In genomic region chr13:31172535-31172934, GRCh38 we compare ENCODE assay signal across 14 cellular contexts. TPM values are rescaled to one million over a fixed set of nuclear protein-coding genes. Genes with fewer than 3 reads are reported as not detected.
A peak's percentile ranks its signal among the peaks of the same experiment; 100 is the strongest.
DNase-seq lines count a peak whose midpoint lies in the region; ATAC-seq and TF ChIP-seq lines count a peak whose summit lies in the region.
"Had no signal": no experiment of that assay in that cellular context is flagged by ENCODE, and none has a peak within 500 bp of the region (broad histone marks: within the 10 kb centered on the region; RNA-seq: fewer than 3 reads in every experiment).

No MANE protein-coding gene starts in this region.

- no peaks in the 10 kb centered on the region for H3K4me1 Mint-ChIP-seq in stimulated activated naive B cell treated with anti-CD40 and anti-IgM and Interleukin-4, amounts not matched to agents 10 μg/mL and 1 μg/mL and 100 μg/mL, for 72 hours

- H3K9me3 Mint-ChIP-seq in stimulated activated naive B cell treated with anti-CD40 and anti-IgM and Interleukin-4, amounts not matched to agents 10 μg/mL and 1 μg/mL and 100 μg/mL, for 72 hours, result peaks cover 4% of the 10 kb centered on the region in 2 donors
- H3K9me3 Mint-ChIP-seq: activated T-cell treated with anti-CD3 and anti-CD28 coated beads, Interleukin-2, amount 50 U/mL, for 24 hours had no signal

- in situ Hi-C loops in mammary epithelial cell (cut with MboI; ENCODE audit: low sequenced_read_pairs in 2 of 2), result no loop called here

- H4K20me1 ChIP-seq in mammary epithelial cell (ENCODE audit: insufficient read depth, low read length), result no peaks in the 10 kb centered on the region
- H4K20me1 ChIP-seq: BLaER1 treated with 17β-estradiol and CSF1 and Interleukin-3, amounts not matched to agents 10 nM and 100 nM had no signal

- peaks cover 3% of the 10 kb centered on the region in 2 donors for H3K36me3 Mint-ChIP-seq in stimulated activated naive B cell treated with anti-CD40 and anti-IgM and Interleukin-4, amounts not matched to agents 10 μg/mL and 1 μg/mL and 100 μg/mL, for 72 hours

- TF ChIP-seq CTCF in mammary epithelial cell (conservative IDR thresholded peaks at IDR 0.05 in 1 of 2, IDR thresholded peaks at IDR 0.05 in 1 of 2; ENCODE audit: extremely low read depth in 1 of 2, insufficient read depth in 1 of 2, low read depth in 1 of 2, low read length in 2 of 2), result no peak

- H3K27ac ChIP-seq in mammary epithelial cell (ENCODE audit: insufficient read depth, low read depth, low read length), result peak overlapping the region; percentile 90
- H3K27ac ChIP-seq: BLaER1 treated with 17β-estradiol and CSF1 and Interleukin-3, amounts not matched to agents 10 nM and 100 nM; HL-60 had no signal

- CTCF ChIA-PET in mammary epithelial cell (lab: Charles Lee; ENCODE audit: low non-redundant PET), result no interaction called here

- intact Hi-C loops in mammary epithelial cell (cut with micrococcal nuclease), result loop anchor here (1.0 to 10.0 kb wide), 4 partner anchors 10 to 572 kb away; partner anchors contain the start of gene B3GLCT

- 0% methylated on average over 2 of the region's 2 CpGs for WGBS in mammary epithelial cell (ENCODE audit: low coverage, missing lambda C conversion rate)

- H3K4me3 ChIP-seq in mammary epithelial cell (replicated peaks in 1 of 3; ENCODE audit: insufficient read depth in 1 of 3, low read depth in 2 of 3, low read length in 3 of 3), result no peak overlapping the region
- H3K4me3 ChIP-seq: BLaER1 treated with 17β-estradiol and CSF1 and Interleukin-3, amounts not matched to agents 10 nM and 100 nM had no signal

- DNase-seq in AG08396 (ENCODE audit: low spot score) (peak; percentile 54), LHCN-M2 (ENCODE audit: low read depth) (peak; percentile 82), mammary epithelial cell (peak; percentile 90), kidney tubule cell (ENCODE audit: low spot score) (peak; percentile 94), MV-4-11 (lab: John Stamatoyannopoulos, UW) (no peak), activated gamma-delta T cell treated with Interleukin-2 at 50 U/mL for 16 hours (no peak)
- DNase-seq in activated T-cell treated with anti-CD3 and anti-CD28 coated beads, Interleukin-2, amount 50 U/mL, for 1 hour, result no peak
- DNase-seq in stimulated activated naive B cell treated with anti-CD40 and anti-IgM and Interleukin-4, amounts not matched to agents 10 μg/mL and 1 μg/mL and 100 μg/mL, for 72 hours, result no peak
- DNase-seq: activated T-cell treated with anti-CD3 and anti-CD28 coated beads, Interleukin-2, amount 50 U/mL, for 24 hours; central memory CD4-positive, alpha-beta T cell; hypothalamus; NCI-H187 had no signal

- BruUV-seq in mammary epithelial cell (replicated peaks; lab: Mats Ljungman, UMichigan), result no TSS peak

- no peaks in the 10 kb centered on the region for H3K9me3 ChIP-seq in mammary epithelial cell (replicated peaks; ENCODE audit: insufficient read depth, low read length)

- H3K9ac ChIP-seq in mammary epithelial cell (ENCODE audit: insufficient read depth, low read length), result peak overlapping the region; percentile 27
- H3K9ac ChIP-seq: BLaER1 treated with 17β-estradiol and CSF1 and Interleukin-3, amounts not matched to agents 10 nM and 100 nM had no signal

- peaks cover 20% of the 10 kb centered on the region for H3K4me1 ChIP-seq in mammary epithelial cell (ENCODE audit: insufficient read depth, low read length)

- H3K4me2 ChIP-seq in mammary epithelial cell (ENCODE audit: insufficient read depth, low read depth, low read length), result peak overlapping the region; percentile 54
- H3K4me2 ChIP-seq: BLaER1 treated with 17β-estradiol and CSF1 and Interleukin-3, amounts not matched to agents 10 nM and 100 nM had no signal

- H2AFZ ChIP-seq in mammary epithelial cell (ENCODE audit: low read depth, low read length), result peak overlapping the region; percentile 23

- H3K36me3 ChIP-seq in mammary epithelial cell (ENCODE audit: insufficient read depth, low read length), result no peaks in the 10 kb centered on the region
- H3K36me3 ChIP-seq: BLaER1 treated with 17β-estradiol and CSF1 and Interleukin-3, amounts not matched to agents 10 nM and 100 nM had no signal

- dilution Hi-C loops in mammary epithelial cell (cut with HindIII; ENCODE audit: low sequenced_read_pairs), result no loop called here

- peaks cover 16 to 50% of the 10 kb centered on the region in 2 donors for H3K27me3 Mint-ChIP-seq in stimulated activated naive B cell treated with anti-CD40 and anti-IgM and Interleukin-4, amounts not matched to agents 10 μg/mL and 1 μg/mL and 100 μg/mL, for 72 hours

- no peaks in the 10 kb centered on the region for H3K27me3 ChIP-seq in mammary epithelial cell (ENCODE audit: insufficient read depth, low read length)
- H3K27me3 ChIP-seq: BLaER1 treated with 17β-estradiol and CSF1 and Interleukin-3, amounts not matched to agents 10 nM and 100 nM had no signal

- no peak overlapping the region for H3K27ac Mint-ChIP-seq in stimulated activated naive B cell treated with anti-CD40 and anti-IgM and Interleukin-4, amounts not matched to agents 10 μg/mL and 1 μg/mL and 100 μg/mL, for 72 hours
- H3K27ac Mint-ChIP-seq: activated T-cell treated with anti-CD3 and anti-CD28 coated beads, Interleukin-2, amount 50 U/mL, for 24 hours had no signal

- no peak overlapping the region for H3K4me3 Mint-ChIP-seq in stimulated activated naive B cell treated with anti-CD40 and anti-IgM and Interleukin-4, amounts not matched to agents 10 μg/mL and 1 μg/mL and 100 μg/mL, for 72 hours
- H3K4me3 Mint-ChIP-seq: activated T-cell treated with anti-CD3 and anti-CD28 coated beads, Interleukin-2, amount 50 U/mL, for 24 hours had no signal

- no peak for ATAC-seq in stimulated activated naive B cell treated with anti-CD40 and anti-IgM and Interleukin-4, amounts not matched to agents 10 μg/mL and 1 μg/mL and 100 μg/mL, for 72 hours (replicated peaks)

- H3K79me2 ChIP-seq in mammary epithelial cell (ENCODE audit: insufficient read depth, low read length), result no peaks in the 10 kb centered on the region

RNA-seq across cellular contexts. Expression of gene HSPH1, which starts 10.8 kb away (rescaled TPM):
- total RNA-seq in LHCN-M2 (2014; rRNA removed) (54.4 and 70.6 TPM in 2 replicates), mammary epithelial cell (100 to 1,000 TPM in 1 of 2 donors, 10 to 100 TPM in 1; 49.0 to 113 TPM)
- polyA plus RNA-seq in LHCN-M2 (2012), result 31.7 TPM
- polyA plus RNA-seq in mammary epithelial cell, result 45.2 TPM
- polyA minus RNA-seq in mammary epithelial cell, result 50.3 TPM

RNA-seq across cellular contexts. Expression of gene B3GLCT, which starts 27.2 kb away (rescaled TPM):
- total RNA-seq in LHCN-M2 (2014; rRNA removed) (9.1 and 10.5 TPM in 2 replicates), mammary epithelial cell (1 to 10 TPM; 5.9 to 9.3 TPM)
- 3.3 TPM for polyA plus RNA-seq in LHCN-M2 (2012)
- polyA plus RNA-seq in mammary epithelial cell, result 2.3 TPM
- 4.4 TPM for polyA minus RNA-seq in mammary epithelial cell

Comparison
In these comparisons a context has a peak if more than half of its experiments do, and no peak if none do; other contexts are left out.
1. DNase-seq: peak in AG08396 (single experiment), LHCN-M2 (single experiment), mammary epithelial cell (single experiment) and kidney tubule cell (single experiment); none in MV-4-11 (single experiment), activated T-cell treated with anti-CD3 and anti-CD28 coated beads, Interleukin-2, amount 50 U/mL, for 1 hour (single experiment), stimulated activated naive B cell treated with anti-CD40 and anti-IgM and Interleukin-4, amounts not matched to agents 10 μg/mL and 1 μg/mL and 100 μg/mL, for 72 hours (single experiment) and activated gamma-delta T cell treated with Interleukin-2 at 50 U/mL for 16 hours (single experiment).